Comparison of ENCODE assay signal across 13 cellular contexts in the genomic region with DNA sequence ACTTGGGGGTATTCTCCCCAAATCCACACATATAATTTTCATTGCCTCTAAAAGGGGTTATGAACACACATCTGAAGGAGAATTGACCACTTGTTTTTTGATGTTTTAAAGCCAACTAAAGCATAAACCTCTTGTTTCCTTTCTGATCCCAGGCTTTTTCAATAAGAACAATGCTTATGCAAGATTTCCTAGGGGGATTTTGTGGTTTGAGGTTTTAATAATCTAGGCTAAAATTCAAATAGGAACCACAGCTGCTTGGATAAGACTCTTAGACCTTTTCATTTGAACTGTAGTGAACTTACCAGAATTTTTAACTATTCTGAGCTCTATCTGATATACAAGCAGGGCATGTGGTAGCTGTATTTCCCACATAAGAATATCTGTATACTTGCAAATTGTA.
DNase-seq lines count a peak whose midpoint lies in the region; ATAC-seq and TF ChIP-seq lines count a peak whose summit lies in the region.
"Had no signal": no experiment of that assay in that cellular context is flagged by ENCODE, and none has a peak within 500 bp of the region (broad histone marks: within the 10 kb centered on the region; RNA-seq: fewer than 3 reads in every experiment).

No MANE protein-coding gene starts in this region.

- H3K27ac ChIP-seq in PC-3 (ENCODE audit: low read length): no peak overlapping the region
- peak overlapping the region; percentile 68 to 77 (median 72) for H3K27ac ChIP-seq in esophagus muscularis mucosa (replicated peaks in 1 of 4)
- no peak overlapping the region for H3K27ac ChIP-seq in aorta (ENCODE audit: low read depth in 1 of 2, low read length in 2 of 2)
- H3K27ac ChIP-seq: PC-9 had no signal

- no peaks in the 10 kb centered on the region for H4K20me1 ChIP-seq in PC-3 (ENCODE audit: low read length)

- H3K4me3 Mint-ChIP-seq in activated T-cell treated with anti-CD3 and anti-CD28 coated beads, Interleukin-2, amount 50 U/mL, for 4 hours: no peak overlapping the region
- H3K4me3 Mint-ChIP-seq in glutamatergic neuron (ENCODE audit: unreplicated experiment): no peak overlapping the region
- H3K4me3 Mint-ChIP-seq: nephron progenitor cell had no signal

- no peak overlapping the region for H3K27ac Mint-ChIP-seq in glutamatergic neuron (ENCODE audit: unreplicated experiment)
- H3K27ac Mint-ChIP-seq: nephron progenitor cell had no signal

- H3F3A ChIP-seq in PC-3 (ENCODE audit: low read length, unreplicated experiment): no peaks in the 10 kb centered on the region

- no peak overlapping the region for H2AFZ ChIP-seq in PC-3 (ENCODE audit: low read length)

- DNase-seq in PC-3: peak; percentile 15
- no peak for DNase-seq in esophagus muscularis mucosa (ENCODE audit: extremely low spot score)
- DNase-seq in myocyte (ENCODE audit: low read depth): peak; percentile 86
- no peak for DNase-seq in aorta
- DNase-seq in activated T-cell treated with anti-CD3 and anti-CD28 coated beads, Interleukin-2, amount 50 U/mL, for 4 hours: no peak
- no peak for DNase-seq in glutamatergic neuron
- DNase-seq: DMS53; dorsolateral prefrontal cortex; NCI-H2029; nephron progenitor cell; PC-9; stimulated activated CD4-positive, alpha-beta T cell treated with anti-CD3 and anti-CD28 coated beads, Interleukin-1b, Interleukin-23, amount 100 ng/mL, for 48 hours had no signal

- CTCF ChIA-PET in PC-3 (lab: Charles Lee): interaction anchor here (0.5 kb wide), 1 partner anchor 9 kb away, joined by 3 read pairs; no protein-coding TSS in a partner anchor

- peak overlapping the region; percentile 74; the same call in 1 of the 2 replicates for H3K4me2 ChIP-seq in PC-3 (ENCODE audit: low read length)

- no peak for TF ChIP-seq EP300 in esophagus muscularis mucosa (IDR thresholded peaks at IDR 0.05)

- H3K9me3 Mint-ChIP-seq in activated T-cell treated with anti-CD3 and anti-CD28 coated beads, Interleukin-2, amount 50 U/mL, for 4 hours: peaks cover 4% of the 10 kb centered on the region
- H3K9me3 Mint-ChIP-seq in glutamatergic neuron (ENCODE audit: unreplicated experiment): no peaks in the 10 kb centered on the region

- no peak for TF ChIP-seq POLR2A in esophagus muscularis mucosa (IDR thresholded peaks at IDR 0.05; ENCODE audit: low read depth)

- H3K9me2 ChIP-seq in PC-3 (replicated peaks; ENCODE audit: low read length): no peaks in the 10 kb centered on the region

- H3K36me3 Mint-ChIP-seq in activated T-cell treated with anti-CD3 and anti-CD28 coated beads, Interleukin-2, amount 50 U/mL, for 4 hours (ENCODE audit: insufficient read depth): no peaks in the 10 kb centered on the region
- H3K36me3 Mint-ChIP-seq in glutamatergic neuron (ENCODE audit: unreplicated experiment): no peaks in the 10 kb centered on the region

- POLR2A ChIA-PET in PC-3 (lab: Charles Lee; ENCODE audit: unreplicated experiment): no interaction called here

- TF ChIP-seq CTCF in PC-3 (conservative IDR thresholded peaks at IDR 0.05; ENCODE audit: low read depth, low read length) (no peak), esophagus muscularis mucosa (IDR thresholded peaks at IDR 0.05) (no peak), glutamatergic neuron (IDR thresholded peaks at IDR 0.05; ENCODE audit: partially characterized antibody, unreplicated experiment) (no peak)

- H3K79me2 ChIP-seq in PC-3 (ENCODE audit: low read length): no peaks in the 10 kb centered on the region

- H3K27me3 ChIP-seq in PC-3 (ENCODE audit: low read length): no peaks in the 10 kb centered on the region
- H3K27me3 ChIP-seq in esophagus muscularis mucosa: no peaks in the 10 kb centered on the region
- H3K27me3 ChIP-seq in aorta (ENCODE audit: control insufficient read depth in 1 of 2, insufficient read depth in 2 of 2, low read length in 1 of 2): no peaks in the 10 kb centered on the region
- H3K27me3 ChIP-seq: dorsolateral prefrontal cortex had no signal

- H3K4me3 ChIP-seq in PC-3 (ENCODE audit: low read length) (no peak overlapping the region), esophagus muscularis mucosa (no peak overlapping the region), aorta (ENCODE audit: low read length in 2 of 2) (no peak overlapping the region)
- H3K4me3 ChIP-seq: dorsolateral prefrontal cortex, PC-9 had no signal

- no peaks in the 10 kb centered on the region for H3K4me1 Mint-ChIP-seq in activated T-cell treated with anti-CD3 and anti-CD28 coated beads, Interleukin-2, amount 50 U/mL, for 4 hours (ENCODE audit: low read depth)
- no peaks in the 10 kb centered on the region for H3K4me1 Mint-ChIP-seq in glutamatergic neuron (ENCODE audit: low read depth, unreplicated experiment)

- H3K4me1 ChIP-seq in PC-3 (ENCODE audit: insufficient read depth, low read length) (peaks cover 17% of the 10 kb centered on the region), esophagus muscularis mucosa (peaks cover 19 to 36% (median 29%) of the 10 kb centered on the region in 4 donors), aorta (ENCODE audit: control insufficient read depth in 1 of 2, insufficient read depth in 2 of 2, low read length in 2 of 2) (peaks cover 2 to 3% of the 10 kb centered on the region in 2 donors)

- no TSS peak for BruUV-seq in PC-3 (replicated peaks; lab: Mats Ljungman, UMichigan)

- intact Hi-C loops in PC-3 (cut with micrococcal nuclease): loop anchor here (5.0 kb wide), 1 partner anchor 51 kb away; no protein-coding TSS in a partner anchor
- intact Hi-C loops in esophagus muscularis mucosa (cut with DNase I): no loop called here
- intact Hi-C loops in aorta (cut with DNase I): no loop called here

- ATAC-seq in PC-3 (no peak), aorta (ENCODE audit: low FRiP score) (peak; percentile 53), GM19035 (IDR thresholded peaks at IDR 0.05; ENCODE audit: unreplicated experiment) (no peak)
- no peak for ATAC-seq in activated T-cell treated with anti-CD3 and anti-CD28 coated beads, Interleukin-2, amount 50 U/mL, for 4 hours

- no peak overlapping the region for H3K9ac ChIP-seq in PC-3 (ENCODE audit: low read length)

- H3K27me3 Mint-ChIP-seq in activated T-cell treated with anti-CD3 and anti-CD28 coated beads, Interleukin-2, amount 50 U/mL, for 4 hours (ENCODE audit: low read depth): no peaks in the 10 kb centered on the region
- no peaks in the 10 kb centered on the region for H3K27me3 Mint-ChIP-seq in glutamatergic neuron (ENCODE audit: unreplicated experiment)

- H3K36me3 ChIP-seq in PC-3 (ENCODE audit: low read depth, low read length): no peaks in the 10 kb centered on the region
- H3K36me3 ChIP-seq in esophagus muscularis mucosa: no peaks in the 10 kb centered on the region
- H3K36me3 ChIP-seq in aorta (ENCODE audit: control insufficient read depth in 1 of 2, insufficient read depth in 2 of 2, low read length in 1 of 2): no peaks in the 10 kb centered on the region

- H3K9me3 ChIP-seq in PC-3 (ENCODE audit: low read length) (no peaks in the 10 kb centered on the region), esophagus muscularis mucosa (no peaks in the 10 kb centered on the region), aorta (ENCODE audit: control insufficient read depth, low read length) (no peaks in the 10 kb centered on the region)

Comparison
In these comparisons a context has a peak if more than half of its experiments do, and no peak if none do; other contexts are left out.
1. DNase-seq: peak in PC-3 (single experiment) and myocyte (single experiment); none in esophagus muscularis mucosa (single experiment), aorta (0 of 2), activated T-cell treated with anti-CD3 and anti-CD28 coated beads, Interleukin-2, amount 50 U/mL, for 4 hours (single experiment) and glutamatergic neuron (single experiment).
2. H3K27ac ChIP-seq: peak in esophagus muscularis mucosa (4 of 4); none in PC-3 (single experiment) and aorta (0 of 2).